In the genomic region with DNA sequence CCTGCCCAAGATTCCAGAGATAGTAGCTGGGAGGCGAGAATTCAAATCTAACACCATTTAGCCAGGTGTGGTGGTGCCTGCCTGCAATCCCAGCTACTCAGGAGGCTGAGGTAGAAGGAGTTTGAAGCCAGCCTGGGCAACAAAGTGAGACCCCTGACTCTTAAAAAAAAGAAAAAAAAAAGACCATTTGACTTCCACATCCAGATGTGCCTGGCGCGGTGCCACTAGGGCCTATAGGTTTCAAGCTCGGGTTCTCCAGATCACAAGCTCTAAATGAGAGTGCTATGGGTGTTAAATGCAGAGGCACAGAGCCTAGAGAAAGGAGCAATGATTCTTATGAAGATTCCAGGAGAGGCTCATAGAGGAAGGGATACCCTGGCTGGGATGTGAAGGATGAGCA, we compare ENCODE assay signal across 16 cellular contexts. TPM values are rescaled to one million over a fixed set of nuclear protein-coding genes. Genes with fewer than 3 reads are reported as not detected.
DNase-seq lines count a peak whose midpoint lies in the region; ATAC-seq and TF ChIP-seq lines count a peak whose summit lies in the region.
"Had no signal": no experiment of that assay in that cellular context is flagged by ENCODE, and none has a peak within 500 bp of the region (broad histone marks: within the 10 kb centered on the region; RNA-seq: fewer than 3 reads in every experiment).

No MANE protein-coding gene starts in this region.

- 84 to 90% methylated on average over 4 of the region's 4 CpGs for WGBS in tibial nerve, 2 donors

- TF ChIP-seq EP300 in tibial nerve (IDR thresholded peaks at IDR 0.05) = no peak

- POLR2A ChIA-PET in T-cell (lab: Charles Lee) = no interaction called here

- H3K27ac Mint-ChIP-seq in stimulated activated naive CD8-positive, alpha-beta T cell treated with anti-CD3 and anti-CD28 coated beads, Interleukin-15, Interleukin-2, amounts not matched to agents 100 ng/mL and 50 ng/mL, for 24 hours = peak overlapping the region; percentile 90
- peak overlapping the region; percentile 77 to 95 for H3K27ac Mint-ChIP-seq in T-cell
- peak overlapping the region; percentile 89 for H3K27ac Mint-ChIP-seq in dendritic cell treated with granulocyte-macrophage colony-stimulating factor and Interleukin-4, amounts not matched to agents 40 ng/mL and 50 ng/mL, for 4 days

- H3K9me3 ChIP-seq in tibial nerve = no peaks in the 10 kb centered on the region
- H3K9me3 ChIP-seq: heart left ventricle, left lung had no signal

- no peak for TF ChIP-seq POLR2A in tibial nerve (IDR thresholded peaks at IDR 0.05)

- H3K4me3 Mint-ChIP-seq in stimulated activated naive CD8-positive, alpha-beta T cell treated with anti-CD3 and anti-CD28 coated beads, Interleukin-15, Interleukin-2, amounts not matched to agents 100 ng/mL and 50 ng/mL, for 24 hours = peak overlapping the region; percentile 30
- peak overlapping the region in 1 of 3 donors; percentile 20 for H3K4me3 Mint-ChIP-seq in T-cell
- H3K4me3 Mint-ChIP-seq in dendritic cell treated with granulocyte-macrophage colony-stimulating factor and Interleukin-4, amounts not matched to agents 40 ng/mL and 50 ng/mL, for 4 days = no peak overlapping the region

- no peak for ATAC-seq in stimulated activated naive CD8-positive, alpha-beta T cell treated with anti-CD3 and anti-CD28 coated beads, Interleukin-15, Interleukin-2, amounts not matched to agents 100 U/mL and 50 U/mL, for 24 hours
- ATAC-seq in T-cell (replicated peaks in 1 of 4) = no peak
- ATAC-seq in HG03039 (IDR thresholded peaks at IDR 0.05; ENCODE audit: unreplicated experiment) = no peak
- no peak for ATAC-seq in SK-N-SH treated with all-trans-retinoic acid at 6 μM for 48 hours
- ATAC-seq: heart left ventricle, left lung had no signal

- H3K36me3 Mint-ChIP-seq in stimulated activated naive CD8-positive, alpha-beta T cell treated with anti-CD3 and anti-CD28 coated beads, Interleukin-15, Interleukin-2, amounts not matched to agents 100 ng/mL and 50 ng/mL, for 24 hours (ENCODE audit: low read depth) = peaks cover 19% of the 10 kb centered on the region
- H3K36me3 Mint-ChIP-seq in T-cell = peaks cover 21% of the 10 kb centered on the region
- peaks cover 30% of the 10 kb centered on the region for H3K36me3 Mint-ChIP-seq in dendritic cell treated with granulocyte-macrophage colony-stimulating factor and Interleukin-4, amounts not matched to agents 40 ng/mL and 50 ng/mL, for 4 days (ENCODE audit: low read depth)

- peak overlapping the region in 3 of 4 donors; percentile 2 to 94 (median 68) for H3K27ac ChIP-seq in tibial nerve
- H3K27ac ChIP-seq: heart left ventricle had no signal

- peaks cover 7% of the 10 kb centered on the region for H3K9me3 Mint-ChIP-seq in stimulated activated naive CD8-positive, alpha-beta T cell treated with anti-CD3 and anti-CD28 coated beads, Interleukin-15, Interleukin-2, amounts not matched to agents 100 ng/mL and 50 ng/mL, for 24 hours
- H3K9me3 Mint-ChIP-seq in T-cell = peaks cover 0 to 8% (median 0%) of the 10 kb centered on the region in 3 donors
- no peaks in the 10 kb centered on the region for H3K9me3 Mint-ChIP-seq in dendritic cell treated with granulocyte-macrophage colony-stimulating factor and Interleukin-4, amounts not matched to agents 40 ng/mL and 50 ng/mL, for 4 days

- intact Hi-C loops in dendritic cell treated with granulocyte-macrophage colony-stimulating factor and Interleukin-4, amounts not matched to agents 40 ng/mL and 50 ng/mL, for 4 days (cut with micrococcal nuclease) = no loop called here

- H3K27me3 Mint-ChIP-seq in stimulated activated naive CD8-positive, alpha-beta T cell treated with anti-CD3 and anti-CD28 coated beads, Interleukin-15, Interleukin-2, amounts not matched to agents 100 ng/mL and 50 ng/mL, for 24 hours = no peaks in the 10 kb centered on the region
- no peaks in the 10 kb centered on the region for H3K27me3 Mint-ChIP-seq in T-cell
- H3K27me3 Mint-ChIP-seq in dendritic cell treated with granulocyte-macrophage colony-stimulating factor and Interleukin-4, amounts not matched to agents 40 ng/mL and 50 ng/mL, for 4 days = no peaks in the 10 kb centered on the region

- H3K4me1 ChIP-seq in tibial nerve = peaks cover under 1 to 95% (median 70%) of the 10 kb centered on the region in 4 donors

- H3K27me3 ChIP-seq in tibial nerve = no peaks in the 10 kb centered on the region
- H3K27me3 ChIP-seq: heart left ventricle, left lung had no signal

- H3K4me1 Mint-ChIP-seq in stimulated activated naive CD8-positive, alpha-beta T cell treated with anti-CD3 and anti-CD28 coated beads, Interleukin-15, Interleukin-2, amounts not matched to agents 100 ng/mL and 50 ng/mL, for 24 hours (ENCODE audit: low read depth) = peaks cover 60% of the 10 kb centered on the region
- H3K4me1 Mint-ChIP-seq in T-cell = peaks cover 55 to 81% (median 74%) of the 10 kb centered on the region in 3 donors
- H3K4me1 Mint-ChIP-seq in dendritic cell treated with granulocyte-macrophage colony-stimulating factor and Interleukin-4, amounts not matched to agents 40 ng/mL and 50 ng/mL, for 4 days (ENCODE audit: low read depth) = peaks cover 78% of the 10 kb centered on the region

- no peak overlapping the region for H3K4me3 ChIP-seq in tibial nerve
- H3K4me3 ChIP-seq: coronary artery, heart left ventricle, left lung had no signal

- CTCF ChIA-PET in T-cell (lab: Charles Lee) = no interaction called here

- no peaks in the 10 kb centered on the region for H3K36me3 ChIP-seq in tibial nerve
- H3K36me3 ChIP-seq: left lung had no signal

- no peak for DNase-seq in stimulated activated naive CD8-positive, alpha-beta T cell treated with anti-CD3 and anti-CD28 coated beads, Interleukin-15, Interleukin-2, amounts not matched to agents 100 U/mL and 50 U/mL, for 24 hours
- DNase-seq in T-cell = no peak
- DNase-seq in tibial nerve (ENCODE audit: low spot score in 2 of 2) = no peak
- no peak for DNase-seq in middle frontal gyrus (ENCODE audit: extremely low spot score, low spot score)
- DNase-seq: heart left ventricle; NCI-H1105; NCI-H2081; occipital lobe; retina; stimulated activated CD4-positive, alpha-beta T cell treated with anti-CD3 and anti-CD28 coated beads, Interleukin-4, amount 100 ng/mL, for 4 hours had no signal

- no peak for TF ChIP-seq CTCF in tibial nerve (IDR thresholded peaks at IDR 0.05)

TF ChIP-seq in SK-N-SH treated with all-trans-retinoic acid at 6 μM for 48 hours, 23 proteins besides CTCF, POLR2A, EP300 and RAD21:
- TF ChIP-seq ZNF70 (CRISPR knock-in tag; IDR thresholded peaks at IDR 0.05) = no peak

RNA-seq across cellular contexts. Expression of a gene that starts 22.5 kb away (rescaled TPM):
- 10 to 100 TPM; 55.6 to 92.3 (median 77.8) TPM for total RNA-seq in T-cell
- total RNA-seq in tibial nerve = 100 to 1,000 TPM in 1 of 4 donors, 10 to 100 TPM in 3; 71.0 to 106 (median 87.5) TPM

RNA-seq across cellular contexts. Expression of a gene that starts 40.9 kb away (rescaled TPM):
- total RNA-seq in T-cell (10 to 100 TPM; 15.4 to 24.2 (median 16.0) TPM), tibial nerve (10 to 100 TPM; 26.4 to 44.7 (median 34.6) TPM)
